1 cellular context compared by ENCODE assay signal in the genomic region with DNA sequence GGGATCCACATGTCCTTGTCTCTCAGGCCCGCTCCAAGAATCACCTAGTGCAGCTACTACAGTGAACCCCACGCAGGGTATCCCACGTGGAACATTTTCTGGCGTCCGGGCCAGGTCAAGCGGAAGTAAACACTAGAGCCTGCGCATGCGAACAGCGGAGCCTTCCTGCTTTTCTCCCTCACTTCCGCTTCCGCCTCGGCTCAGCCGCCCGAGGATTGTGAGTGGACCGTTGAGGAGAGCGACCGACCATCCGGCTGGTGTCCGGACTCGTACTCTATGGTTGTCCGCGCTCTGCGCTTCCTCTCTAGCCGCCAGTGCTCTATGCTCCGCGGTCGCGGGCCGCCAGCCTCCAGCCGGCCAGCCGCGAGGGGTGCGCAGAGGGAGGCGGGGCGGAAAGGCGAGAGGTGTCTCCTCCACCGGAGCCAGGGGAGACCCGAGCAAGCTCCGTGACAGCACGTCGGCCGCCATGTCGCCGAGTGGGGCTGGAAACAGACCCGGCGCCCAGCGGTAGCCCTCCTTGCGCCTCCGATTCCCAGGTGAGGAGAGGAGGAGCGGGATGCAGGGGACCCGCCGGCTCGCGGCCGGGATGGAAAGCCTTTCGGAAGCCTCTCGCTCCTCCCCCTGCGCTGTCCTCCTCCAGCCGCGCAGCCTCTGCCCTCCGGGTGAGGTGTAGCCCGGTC.
TF ChIP-seq lines count a peak whose summit lies in the region.

A gene with protein sequence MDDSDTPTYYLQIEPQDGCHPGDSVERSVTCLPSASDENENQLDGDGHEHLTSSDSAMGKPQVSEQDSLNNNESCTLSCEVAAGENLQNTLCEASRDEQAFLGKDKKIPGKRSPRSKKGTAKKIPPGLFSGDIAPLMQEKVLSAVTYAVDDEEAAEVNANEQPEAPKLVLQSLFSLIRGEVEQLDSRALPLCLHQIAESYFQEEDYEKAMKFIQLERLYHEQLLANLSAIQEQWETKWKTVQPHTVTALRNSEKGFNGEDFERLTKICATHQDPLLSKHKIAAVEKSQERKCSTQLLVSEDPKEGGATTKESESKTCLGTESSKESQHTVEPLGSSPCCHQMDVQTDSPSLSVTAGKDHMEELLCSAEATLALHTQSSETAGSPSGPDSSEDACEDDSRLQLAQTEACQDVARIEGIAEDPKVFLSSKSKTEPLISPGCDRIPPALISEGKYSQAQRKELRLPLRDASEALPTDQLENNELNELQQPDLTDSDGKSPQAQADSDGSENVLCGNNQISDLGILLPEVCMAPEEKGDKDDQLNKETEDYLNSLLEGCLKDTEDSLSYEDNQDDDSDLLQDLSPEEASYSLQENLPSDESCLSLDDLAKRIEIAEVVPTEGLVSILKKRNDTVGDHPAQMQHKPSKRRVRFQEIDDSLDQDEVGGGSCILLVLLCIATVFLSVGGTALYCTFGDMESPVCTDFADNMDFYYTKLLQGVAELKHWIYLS (plus strand): TSS at position 329 of the 680 bp plus-strand sequence. CDS start 25,107 bp downstream, outside the sequence.
A gene with protein sequence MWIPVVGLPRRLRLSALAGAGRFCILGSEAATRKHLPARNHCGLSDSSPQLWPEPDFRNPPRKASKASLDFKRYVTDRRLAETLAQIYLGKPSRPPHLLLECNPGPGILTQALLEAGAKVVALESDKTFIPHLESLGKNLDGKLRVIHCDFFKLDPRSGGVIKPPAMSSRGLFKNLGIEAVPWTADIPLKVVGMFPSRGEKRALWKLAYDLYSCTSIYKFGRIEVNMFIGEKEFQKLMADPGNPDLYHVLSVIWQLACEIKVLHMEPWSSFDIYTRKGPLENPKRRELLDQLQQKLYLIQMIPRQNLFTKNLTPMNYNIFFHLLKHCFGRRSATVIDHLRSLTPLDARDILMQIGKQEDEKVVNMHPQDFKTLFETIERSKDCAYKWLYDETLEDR (minus strand): TSS at position 134 of the 680 bp plus-strand sequence. CDS start 123 bp downstream, at position 11.

TF ChIP-seq in K562, 482 proteins besides CTCF, POLR2A, EP300 and RAD21 (continued from another document and continues in another):
- TF ChIP-seq FOXK1 (CRISPR knock-in tag; IDR thresholded peaks at IDR 0.05; ENCODE audit: borderline replicate concordance) (peak; percentile 19; the same call in 1 of the 2 replicates), CBX3 (IDR thresholded peaks at IDR 0.05; ENCODE audit: borderline replicate concordance in 1 of 2, low read length in 2 of 2) (0 out of 3 replicates have a peak, but pooled peaks of 1 of the 2 experiments have one; percentile 34), PHF20 (IDR thresholded peaks at IDR 0.05; ENCODE audit: partially characterized antibody) (no peak), ZNF165 (CRISPR knock-in tag; IDR thresholded peaks at IDR 0.05; ENCODE audit: borderline replicate concordance) (no peak), SUPT5H (IDR thresholded peaks at IDR 0.05) (peak; percentile 91), ZNF134 (CRISPR knock-in tag; conservative IDR thresholded peaks at IDR 0.05) (no peak), ZNF408 (CRISPR knock-in tag; IDR thresholded peaks at IDR 0.05; ENCODE audit: low read depth) (no peak), ERF (CRISPR knock-in tag; IDR thresholded peaks at IDR 0.05) (peak; percentile 62; the same call in 1 of the 2 replicates), KDM5B (IDR thresholded peaks at IDR 0.05; ENCODE audit: insufficient replicate concordance, low read depth, low read length) (peak; percentile 79), NFYB (IDR thresholded peaks at IDR 0.05; ENCODE audit: extremely low read depth, insufficient read length) (peak; percentile 81), CSDE1 (IDR thresholded peaks at IDR 0.05) (no peak), ARID1B (IDR thresholded peaks at IDR 0.05) (0 out of 2 replicates have a peak, but pooled peaks have one; percentile 4), PHB2 (IDR thresholded peaks at IDR 0.05; ENCODE audit: low read depth) (no peak), SMAD4 (CRISPR knock-in tag; conservative IDR thresholded peaks at IDR 0.05) (peak; percentile 87), TARDBP (IDR thresholded peaks at IDR 0.05) (peak; percentile 49; the same call in 1 of the 2 replicates), SNIP1 (IDR thresholded peaks at IDR 0.05; ENCODE audit: low read depth) (peak; percentile 98), GABPB1 (CRISPR knock-in tag; IDR thresholded peaks at IDR 0.05) (peak; percentile 97), RUNX1 (IDR thresholded peaks at IDR 0.05; ENCODE audit: low read depth) (no peak; the same call in 1 of the 2 replicates), BHLHE40 (IDR thresholded peaks at IDR 0.05; ENCODE audit: low read length) (no peak), THRAP3 (IDR thresholded peaks at IDR 0.05; ENCODE audit: borderline replicate concordance) (no peak), JUNB (CRISPR knock-in tag; conservative IDR thresholded peaks at IDR 0.05) (no peak), SAP30 (IDR thresholded peaks at IDR 0.05; ENCODE audit: borderline replicate concordance, insufficient read depth, low read depth, low read length, poor library complexity, severe bottlenecking) (peak; percentile 100), HIVEP1 (CRISPR knock-in tag; IDR thresholded peaks at IDR 0.05) (0 out of 2 replicates have a peak, but pooled peaks have one; percentile 45), SRSF3 (IDR thresholded peaks at IDR 0.05; ENCODE audit: insufficient read depth, low read length) (no peak; the same call in 1 of the 2 replicates)
- TF ChIP-seq, protein P1, sequence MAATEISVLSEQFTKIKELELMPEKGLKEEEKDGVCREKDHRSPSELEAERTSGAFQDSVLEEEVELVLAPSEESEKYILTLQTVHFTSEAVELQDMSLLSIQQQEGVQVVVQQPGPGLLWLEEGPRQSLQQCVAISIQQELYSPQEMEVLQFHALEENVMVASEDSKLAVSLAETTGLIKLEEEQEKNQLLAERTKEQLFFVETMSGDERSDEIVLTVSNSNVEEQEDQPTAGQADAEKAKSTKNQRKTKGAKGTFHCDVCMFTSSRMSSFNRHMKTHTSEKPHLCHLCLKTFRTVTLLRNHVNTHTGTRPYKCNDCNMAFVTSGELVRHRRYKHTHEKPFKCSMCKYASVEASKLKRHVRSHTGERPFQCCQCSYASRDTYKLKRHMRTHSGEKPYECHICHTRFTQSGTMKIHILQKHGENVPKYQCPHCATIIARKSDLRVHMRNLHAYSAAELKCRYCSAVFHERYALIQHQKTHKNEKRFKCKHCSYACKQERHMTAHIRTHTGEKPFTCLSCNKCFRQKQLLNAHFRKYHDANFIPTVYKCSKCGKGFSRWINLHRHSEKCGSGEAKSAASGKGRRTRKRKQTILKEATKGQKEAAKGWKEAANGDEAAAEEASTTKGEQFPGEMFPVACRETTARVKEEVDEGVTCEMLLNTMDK (IDR thresholded peaks at IDR 0.05; ENCODE audit: borderline replicate concordance, insufficient read depth, low read depth, low read length, poor library complexity, severe bottlenecking), result peak; percentile 0
- TF ChIP-seq, protein P2, sequence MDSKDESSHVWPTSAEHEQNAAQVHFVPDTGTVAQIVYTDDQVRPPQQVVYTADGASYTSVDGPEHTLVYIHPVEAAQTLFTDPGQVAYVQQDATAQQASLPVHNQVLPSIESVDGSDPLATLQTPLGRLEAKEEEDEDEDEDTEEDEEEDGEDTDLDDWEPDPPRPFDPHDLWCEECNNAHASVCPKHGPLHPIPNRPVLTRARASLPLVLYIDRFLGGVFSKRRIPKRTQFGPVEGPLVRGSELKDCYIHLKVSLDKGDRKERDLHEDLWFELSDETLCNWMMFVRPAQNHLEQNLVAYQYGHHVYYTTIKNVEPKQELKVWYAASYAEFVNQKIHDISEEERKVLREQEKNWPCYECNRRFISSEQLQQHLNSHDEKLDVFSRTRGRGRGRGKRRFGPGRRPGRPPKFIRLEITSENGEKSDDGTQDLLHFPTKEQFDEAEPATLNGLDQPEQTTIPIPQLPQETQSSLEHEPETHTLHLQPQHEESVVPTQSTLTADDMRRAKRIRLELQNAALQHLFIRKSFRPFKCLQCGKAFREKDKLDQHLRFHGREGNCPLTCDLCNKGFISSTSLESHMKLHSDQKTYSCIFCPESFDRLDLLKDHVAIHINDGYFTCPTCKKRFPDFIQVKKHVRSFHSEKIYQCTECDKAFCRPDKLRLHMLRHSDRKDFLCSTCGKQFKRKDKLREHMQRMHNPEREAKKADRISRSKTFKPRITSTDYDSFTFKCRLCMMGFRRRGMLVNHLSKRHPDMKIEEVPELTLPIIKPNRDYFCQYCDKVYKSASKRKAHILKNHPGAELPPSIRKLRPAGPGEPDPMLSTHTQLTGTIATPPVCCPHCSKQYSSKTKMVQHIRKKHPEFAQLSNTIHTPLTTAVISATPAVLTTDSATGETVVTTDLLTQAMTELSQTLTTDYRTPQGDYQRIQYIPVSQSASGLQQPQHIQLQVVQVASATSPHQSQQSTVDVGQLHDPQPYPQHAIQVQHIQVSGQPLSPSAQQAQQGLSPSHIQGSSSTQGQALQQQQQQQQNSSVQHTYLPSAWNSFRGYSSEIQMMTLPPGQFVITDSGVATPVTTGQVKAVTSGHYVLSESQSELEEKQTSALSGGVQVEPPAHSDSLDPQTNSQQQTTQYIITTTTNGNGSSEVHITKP (IDR thresholded peaks at IDR 0.05; ENCODE audit: partially characterized antibody), result peak; percentile 69
- TF ChIP-seq, protein P3, sequence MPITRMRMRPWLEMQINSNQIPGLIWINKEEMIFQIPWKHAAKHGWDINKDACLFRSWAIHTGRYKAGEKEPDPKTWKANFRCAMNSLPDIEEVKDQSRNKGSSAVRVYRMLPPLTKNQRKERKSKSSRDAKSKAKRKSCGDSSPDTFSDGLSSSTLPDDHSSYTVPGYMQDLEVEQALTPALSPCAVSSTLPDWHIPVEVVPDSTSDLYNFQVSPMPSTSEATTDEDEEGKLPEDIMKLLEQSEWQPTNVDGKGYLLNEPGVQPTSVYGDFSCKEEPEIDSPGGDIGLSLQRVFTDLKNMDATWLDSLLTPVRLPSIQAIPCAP (CRISPR knock-in tag; IDR thresholded peaks at IDR 0.05; ENCODE audit: borderline replicate concordance), result no peak
- TF ChIP-seq, protein P4, sequence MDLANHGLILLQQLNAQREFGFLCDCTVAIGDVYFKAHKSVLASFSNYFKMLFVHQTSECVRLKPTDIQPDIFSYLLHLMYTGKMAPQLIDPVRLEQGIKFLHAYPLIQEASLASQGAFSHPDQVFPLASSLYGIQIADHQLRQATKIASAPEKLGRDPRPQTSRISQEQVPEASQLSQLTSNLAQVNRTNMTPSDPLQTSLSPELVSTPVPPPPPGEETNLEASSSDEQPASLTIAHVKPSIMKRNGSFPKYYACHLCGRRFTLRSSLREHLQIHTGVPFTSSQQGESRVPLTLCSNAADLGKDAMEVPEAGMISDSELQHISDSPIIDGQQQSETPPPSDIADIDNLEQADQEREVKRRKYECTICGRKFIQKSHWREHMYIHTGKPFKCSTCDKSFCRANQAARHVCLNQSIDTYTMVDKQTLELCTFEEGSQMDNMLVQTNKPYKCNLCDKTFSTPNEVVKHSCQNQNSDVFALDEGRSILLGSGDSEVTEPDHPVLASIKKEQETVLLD (IDR thresholded peaks at IDR 0.05), result peak; percentile 95
- TF ChIP-seq, protein P5, sequence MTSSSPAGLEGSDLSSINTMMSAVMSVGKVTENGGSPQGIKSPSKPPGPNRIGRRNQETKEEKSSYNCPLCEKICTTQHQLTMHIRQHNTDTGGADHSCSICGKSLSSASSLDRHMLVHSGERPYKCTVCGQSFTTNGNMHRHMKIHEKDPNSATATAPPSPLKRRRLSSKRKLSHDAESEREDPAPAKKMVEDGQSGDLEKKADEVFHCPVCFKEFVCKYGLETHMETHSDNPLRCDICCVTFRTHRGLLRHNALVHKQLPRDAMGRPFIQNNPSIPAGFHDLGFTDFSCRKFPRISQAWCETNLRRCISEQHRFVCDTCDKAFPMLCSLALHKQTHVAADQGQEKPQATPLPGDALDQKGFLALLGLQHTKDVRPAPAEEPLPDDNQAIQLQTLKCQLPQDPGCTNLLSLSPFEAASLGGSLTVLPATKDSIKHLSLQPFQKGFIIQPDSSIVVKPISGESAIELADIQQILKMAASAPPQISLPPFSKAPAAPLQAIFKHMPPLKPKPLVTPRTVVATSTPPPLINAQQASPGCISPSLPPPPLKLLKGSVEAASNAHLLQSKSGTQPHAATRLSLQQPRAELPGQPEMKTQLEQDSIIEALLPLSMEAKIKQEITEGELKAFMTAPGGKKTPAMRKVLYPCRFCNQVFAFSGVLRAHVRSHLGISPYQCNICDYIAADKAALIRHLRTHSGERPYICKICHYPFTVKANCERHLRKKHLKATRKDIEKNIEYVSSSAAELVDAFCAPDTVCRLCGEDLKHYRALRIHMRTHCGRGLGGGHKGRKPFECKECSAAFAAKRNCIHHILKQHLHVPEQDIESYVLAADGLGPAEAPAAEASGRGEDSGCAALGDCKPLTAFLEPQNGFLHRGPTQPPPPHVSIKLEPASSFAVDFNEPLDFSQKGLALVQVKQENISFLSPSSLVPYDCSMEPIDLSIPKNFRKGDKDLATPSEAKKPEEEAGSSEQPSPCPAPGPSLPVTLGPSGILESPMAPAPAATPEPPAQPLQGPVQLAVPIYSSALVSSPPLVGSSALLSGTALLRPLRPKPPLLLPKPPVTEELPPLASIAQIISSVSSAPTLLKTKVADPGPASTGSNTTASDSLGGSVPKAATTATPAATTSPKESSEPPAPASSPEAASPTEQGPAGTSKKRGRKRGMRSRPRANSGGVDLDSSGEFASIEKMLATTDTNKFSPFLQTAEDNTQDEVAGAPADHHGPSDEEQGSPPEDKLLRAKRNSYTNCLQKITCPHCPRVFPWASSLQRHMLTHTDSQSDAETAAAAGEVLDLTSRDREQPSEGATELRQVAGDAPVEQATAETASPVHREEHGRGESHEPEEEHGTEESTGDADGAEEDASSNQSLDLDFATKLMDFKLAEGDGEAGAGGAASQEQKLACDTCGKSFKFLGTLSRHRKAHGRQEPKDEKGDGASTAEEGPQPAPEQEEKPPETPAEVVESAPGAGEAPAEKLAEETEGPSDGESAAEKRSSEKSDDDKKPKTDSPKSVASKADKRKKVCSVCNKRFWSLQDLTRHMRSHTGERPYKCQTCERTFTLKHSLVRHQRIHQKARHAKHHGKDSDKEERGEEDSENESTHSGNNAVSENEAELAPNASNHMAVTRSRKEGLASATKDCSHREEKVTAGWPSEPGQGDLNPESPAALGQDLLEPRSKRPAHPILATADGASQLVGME (CRISPR knock-in tag; IDR thresholded peaks at IDR 0.05), result peak; percentile 55; the same call in 1 of the 2 replicates
- TF ChIP-seq, protein P6, sequence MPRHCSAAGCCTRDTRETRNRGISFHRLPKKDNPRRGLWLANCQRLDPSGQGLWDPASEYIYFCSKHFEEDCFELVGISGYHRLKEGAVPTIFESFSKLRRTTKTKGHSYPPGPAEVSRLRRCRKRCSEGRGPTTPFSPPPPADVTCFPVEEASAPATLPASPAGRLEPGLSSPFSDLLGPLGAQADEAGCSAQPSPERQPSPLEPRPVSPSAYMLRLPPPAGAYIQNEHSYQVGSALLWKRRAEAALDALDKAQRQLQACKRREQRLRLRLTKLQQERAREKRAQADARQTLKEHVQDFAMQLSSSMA (CRISPR knock-in tag; IDR thresholded peaks at IDR 0.05), result peak; percentile 21; the same call in 1 of the 2 replicates
- TF ChIP-seq, protein P7, sequence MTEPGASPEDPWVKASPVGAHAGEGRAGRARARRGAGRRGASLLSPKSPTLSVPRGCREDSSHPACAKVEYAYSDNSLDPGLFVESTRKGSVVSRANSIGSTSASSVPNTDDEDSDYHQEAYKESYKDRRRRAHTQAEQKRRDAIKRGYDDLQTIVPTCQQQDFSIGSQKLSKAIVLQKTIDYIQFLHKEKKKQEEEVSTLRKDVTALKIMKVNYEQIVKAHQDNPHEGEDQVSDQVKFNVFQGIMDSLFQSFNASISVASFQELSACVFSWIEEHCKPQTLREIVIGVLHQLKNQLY (CRISPR knock-in tag; conservative IDR thresholded peaks at IDR 0.05), result no peak
